9 cellular contexts compared by ENCODE assay signal in the genomic region with DNA sequence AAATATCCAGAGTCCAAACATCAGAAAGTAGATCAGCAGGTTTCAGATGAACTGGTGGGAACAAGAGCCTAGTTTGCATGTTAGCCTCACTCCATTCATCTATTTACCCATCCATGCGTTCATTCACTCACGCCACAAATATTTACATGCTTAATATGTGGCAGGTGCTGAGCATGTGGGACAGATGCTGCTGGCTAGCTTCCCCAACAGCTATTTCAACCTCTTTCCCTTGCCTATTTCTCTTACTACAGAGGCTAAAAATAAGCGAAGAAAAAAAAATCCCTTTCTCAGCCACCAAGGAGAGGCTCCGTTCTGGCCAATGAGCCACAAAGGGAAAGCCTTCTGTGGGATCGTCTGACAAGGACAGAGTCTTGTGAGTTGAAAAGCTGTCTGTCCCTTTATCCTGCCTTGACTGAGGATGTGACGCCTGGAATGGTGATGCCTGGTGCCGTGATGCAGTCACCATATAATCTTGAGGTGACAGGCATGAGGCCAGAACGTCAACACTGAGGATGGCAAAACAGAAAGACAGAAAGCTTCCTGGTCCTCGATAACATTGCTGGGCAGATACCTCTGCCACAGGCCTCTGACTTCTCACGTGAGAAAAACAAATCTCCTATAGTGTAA.
A peak's percentile ranks its signal among the peaks of the same experiment; 100 is the strongest.
DNase-seq lines count a peak whose midpoint lies in the region; ATAC-seq, FAIRE-seq and TF ChIP-seq lines count a peak whose summit lies in the region.
"Had no signal": no experiment of that assay in that cellular context is flagged by ENCODE, and none has a peak within 500 bp of the region (broad histone marks: within the 10 kb centered on the region; RNA-seq: fewer than 3 reads in every experiment).

No MANE protein-coding gene starts in this region.

- peak overlapping the region; percentile 78 for H3K4me2 ChIP-seq in A549

- no peak overlapping the region for H3K9ac ChIP-seq in kidney (ENCODE audit: low read length in 2 of 2)

- POLR2A ChIA-PET in A549 (lab: Yijun Ruan, JAX): interaction anchor here (1.2 kb wide), 1 partner anchor 11 kb away, joined by 5 read pairs; no protein-coding TSS in a partner anchor

- TF ChIP-seq POLR2A in A549 (IDR thresholded peaks at IDR 0.05; ENCODE audit: low read length): no peak

- no peak overlapping the region for H3K4me3 ChIP-seq in A549
- no peak overlapping the region for H3K4me3 ChIP-seq in kidney (ENCODE audit: low read length in 2 of 2)

- TF ChIP-seq CTCF in A549 (IDR thresholded peaks at IDR 0.05) (no peak), kidney (IDR thresholded peaks at IDR 0.05; ENCODE audit: borderline replicate concordance, extremely low read depth, insufficient read depth) (no peak)

- 0 out of 3 replicates have a peak, but pooled peaks cover 2% of the 10 kb centered on the region for H3K9me3 ChIP-seq in A549
- H3K9me3 ChIP-seq in kidney (ENCODE audit: control insufficient read depth in 1 of 2, low read length in 2 of 2): no peaks in the 10 kb centered on the region

- intact Hi-C loops in kidney (cut with DNase I): no loop called here

- WGBS in A549 (ENCODE audit: missing lambda C conversion rate): 42% methylated on average over 9 of the region's 10 CpGs

- peak overlapping the region; percentile 95 to 97 for H3K27ac ChIP-seq in A549
- no peak overlapping the region for H3K27ac ChIP-seq in kidney (ENCODE audit: low read depth in 2 of 2, low read length in 2 of 2)

- H3K4me1 ChIP-seq in A549 (peaks cover 60% of the 10 kb centered on the region), kidney (ENCODE audit: control insufficient read depth in 1 of 2, insufficient read depth in 1 of 2, low read depth in 1 of 2, low read length in 2 of 2) (no peaks in the 10 kb centered on the region)

- no peak for TF ChIP-seq EP300 in A549 (IDR thresholded peaks at IDR 0.05)

- no peak for DNase-seq in A549 (ENCODE audit: low read depth in 1 of 2, low spot score in 1 of 2)
- peak; percentile 89 for DNase-seq in NCI-H748 treated with DMSO at 0.1 percent for 48 hours (lab: John Stamatoyannopoulos, UW)
- no peak for DNase-seq in iPS-NIHi11 (ENCODE audit: low spot score)
- no peak for DNase-seq in A172 (ENCODE audit: low spot score)
- no peak for DNase-seq in NK-92 treated with Interleukin-12 subunit alpha and Interleukin-12 subunit beta, amount 100 ng/mL, for 24 hours (lab: John Stamatoyannopoulos, UW)
- DNase-seq in kidney: no peak
- DNase-seq: C1 segment of cervical spinal cord had no signal

- TF ChIP-seq RAD21 in A549 (conservative IDR thresholded peaks at IDR 0.05 in 1 of 2, IDR thresholded peaks at IDR 0.05 in 1 of 2): no peak

- ATAC-seq in A549 (peak; percentile 7 to 9; a peak in 2 of 6 replicates), GM19043 (IDR thresholded peaks at IDR 0.05; ENCODE audit: low read depth, unreplicated experiment) (peak; percentile 92), HG03066 (IDR thresholded peaks at IDR 0.05; ENCODE audit: low read depth, unreplicated experiment) (peak; percentile 93)

- no peak for FAIRE-seq in A549 (lab: Jason Lieb, UNC)
- no peak for FAIRE-seq in kidney (lab: Jason Lieb, UNC)

- peaks cover 3 to 5% of the 10 kb centered on the region in 2 donors for H3K36me3 ChIP-seq in kidney (ENCODE audit: control insufficient read depth in 1 of 2, insufficient read depth in 2 of 2, low read length in 2 of 2)

- CTCF ChIA-PET in A549 (lab: Yijun Ruan, JAX): interaction anchor here (0.6 to 1.8 kb wide), 3 partner anchors 10 to 16 kb away, joined by 3 to 7 read pairs (median 3); no protein-coding TSS in a partner anchor

TF ChIP-seq in A549, 52 proteins besides CTCF, POLR2A, EP300 and RAD21:
- TF ChIP-seq ZFP36 (IDR thresholded peaks at IDR 0.05; ENCODE audit: borderline replicate concordance, partially characterized antibody) (no peak), CBX2 (IDR thresholded peaks at IDR 0.05; ENCODE audit: borderline replicate concordance, low read depth) (no peak), HOXB13 (CRISPR knock-in tag; IDR thresholded peaks at IDR 0.05; ENCODE audit: low read depth) (no peak), RFX5 (IDR thresholded peaks at IDR 0.05) (no peak), ZC3H11A (IDR thresholded peaks at IDR 0.05) (no peak), JUN (IDR thresholded peaks at IDR 0.05) (no peak)
- TF ChIP-seq, protein P1, sequence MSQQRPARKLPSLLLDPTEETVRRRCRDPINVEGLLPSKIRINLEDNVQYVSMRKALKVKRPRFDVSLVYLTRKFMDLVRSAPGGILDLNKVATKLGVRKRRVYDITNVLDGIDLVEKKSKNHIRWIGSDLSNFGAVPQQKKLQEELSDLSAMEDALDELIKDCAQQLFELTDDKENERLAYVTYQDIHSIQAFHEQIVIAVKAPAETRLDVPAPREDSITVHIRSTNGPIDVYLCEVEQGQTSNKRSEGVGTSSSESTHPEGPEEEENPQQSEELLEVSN (IDR thresholded peaks at IDR 0.05; ENCODE audit: borderline replicate concordance, low read depth): no peak
- TF ChIP-seq, protein P2, sequence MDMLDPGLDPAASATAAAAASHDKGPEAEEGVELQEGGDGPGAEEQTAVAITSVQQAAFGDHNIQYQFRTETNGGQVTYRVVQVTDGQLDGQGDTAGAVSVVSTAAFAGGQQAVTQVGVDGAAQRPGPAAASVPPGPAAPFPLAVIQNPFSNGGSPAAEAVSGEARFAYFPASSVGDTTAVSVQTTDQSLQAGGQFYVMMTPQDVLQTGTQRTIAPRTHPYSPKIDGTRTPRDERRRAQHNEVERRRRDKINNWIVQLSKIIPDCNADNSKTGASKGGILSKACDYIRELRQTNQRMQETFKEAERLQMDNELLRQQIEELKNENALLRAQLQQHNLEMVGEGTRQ (IDR thresholded peaks at IDR 0.05): no peak
- TF ChIP-seq, protein P3, sequence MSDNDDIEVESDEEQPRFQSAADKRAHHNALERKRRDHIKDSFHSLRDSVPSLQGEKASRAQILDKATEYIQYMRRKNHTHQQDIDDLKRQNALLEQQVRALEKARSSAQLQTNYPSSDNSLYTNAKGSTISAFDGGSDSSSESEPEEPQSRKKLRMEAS (IDR thresholded peaks at IDR 0.05): no peak

Comparison
In these comparisons a context has a peak if more than half of its experiments do, and no peak if none do; other contexts are left out.
1. ATAC-seq: peak in every context shown above with its lines; median percentile 93 in HG03066; 92 in GM19043; 8 in A549.
2. H3K27ac ChIP-seq: peak in A549 (2 of 2); none in kidney (0 of 2).